8 cellular contexts compared by ENCODE assay signal in the genomic region with DNA sequence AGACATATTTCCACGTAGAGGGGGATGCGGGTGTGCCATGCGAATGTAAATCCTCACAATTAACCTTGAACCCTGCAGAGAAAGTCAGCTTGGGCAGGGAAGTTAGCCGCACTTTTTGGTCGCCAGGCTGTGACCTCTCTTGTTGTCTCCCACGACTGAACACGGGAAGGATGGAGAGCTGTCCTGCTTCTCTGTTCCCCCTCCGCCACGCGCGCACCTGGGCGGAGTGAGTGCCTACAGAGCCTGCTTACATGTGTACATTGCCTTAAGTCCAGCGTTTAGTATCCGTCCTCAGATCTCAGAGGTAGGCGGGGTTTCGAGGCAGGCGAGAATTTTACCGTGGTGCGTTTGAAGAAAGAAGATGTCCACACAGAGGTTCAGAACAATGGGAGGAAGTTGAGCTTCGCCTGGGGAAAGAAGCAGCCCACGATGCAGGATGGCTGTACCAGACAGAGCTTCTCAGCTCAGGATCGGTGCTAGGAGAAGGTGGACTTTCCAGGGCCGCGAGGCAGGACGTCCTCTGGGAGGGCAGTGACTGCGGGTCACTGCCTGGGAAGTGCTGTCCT. TPM values are rescaled to one million over a fixed set of nuclear protein-coding genes. Genes with fewer than 3 reads are reported as not detected.
DNase-seq lines count a peak whose midpoint lies in the region; ATAC-seq, FAIRE-seq and TF ChIP-seq lines count a peak whose summit lies in the region.

No MANE protein-coding gene starts in this region.

- TF ChIP-seq CTCF in bronchial epithelial cell (IDR thresholded peaks at IDR 0.05; ENCODE audit: insufficient read depth, low read length, severe bottlenecking) = no peak

- H3K4me3 ChIP-seq in bronchial epithelial cell (ENCODE audit: low read depth, low read length) (peak overlapping the region; percentile 48), small intestine (ENCODE audit: low read depth in 1 of 2, low read length in 2 of 2) (peak overlapping the region; percentile 26 to 63)

- peaks cover 4 to 5% of the 10 kb centered on the region in 2 donors for H3K4me1 ChIP-seq in small intestine (ENCODE audit: control insufficient read depth in 2 of 2, insufficient read depth in 1 of 2, low read depth in 1 of 2, low read length in 1 of 2)

- DNase-seq in CMK (ENCODE audit: low read depth) (peak; percentile 20), HK-2 (ENCODE audit: unreplicated experiment) (peak; percentile 58), bronchial epithelial cell (ENCODE audit: low read depth) (peak; percentile 72), iris pigment epithelial cell (ENCODE audit: low read depth) (peak; percentile 78), small intestine (peak; percentile 67), GOT3 (lab: John Stamatoyannopoulos, UW) (no peak)

- FAIRE-seq in bronchial epithelial cell (lab: Jason Lieb, UNC) (no peak), small intestine (lab: Jason Lieb, UNC) (no peak)

- H3K36me3 ChIP-seq in bronchial epithelial cell (ENCODE audit: control insufficient read depth, insufficient read depth, low read length) (no peaks in the 10 kb centered on the region), small intestine (ENCODE audit: control insufficient read depth in 2 of 2, insufficient read depth in 2 of 2, low read length in 2 of 2) (no peaks in the 10 kb centered on the region)

- peak overlapping the region; percentile 0 to 82 for H3K27ac ChIP-seq in small intestine (ENCODE audit: low read depth in 1 of 2, low read length in 1 of 2)

- no peaks in the 10 kb centered on the region for H3K9me3 ChIP-seq in small intestine (ENCODE audit: control insufficient read depth, low read depth)

- H3K27me3 ChIP-seq in bronchial epithelial cell (ENCODE audit: control insufficient read depth, insufficient read depth, low read length) (no peaks in the 10 kb centered on the region), small intestine (ENCODE audit: control insufficient read depth in 2 of 2, insufficient read depth in 2 of 2, low read length in 2 of 2) (peaks cover 0 to 3% of the 10 kb centered on the region in 2 donors)

- 0 to 1% (median 1%) methylated on average over 26 of the region's 26 CpGs for WGBS in small intestine, 3 donors

- ATAC-seq in GM19438 (IDR thresholded peaks at IDR 0.05; ENCODE audit: low read depth, unreplicated experiment) (peak; percentile 16), SK-N-SH treated with all-trans-retinoic acid at 6 μM for 48 hours (peak; percentile 58)

TF ChIP-seq in SK-N-SH treated with all-trans-retinoic acid at 6 μM for 48 hours, 23 proteins besides CTCF, POLR2A, EP300 and RAD21:
- no peak for TF ChIP-seq OSR1 (CRISPR knock-in tag; IDR thresholded peaks at IDR 0.05)
- TF ChIP-seq CSDC2 (CRISPR knock-in tag; IDR thresholded peaks at IDR 0.05) = no peak
- TF ChIP-seq ISL1 (CRISPR knock-in tag; IDR thresholded peaks at IDR 0.05) = no peak
- TF ChIP-seq SNAI2 (CRISPR knock-in tag; IDR thresholded peaks at IDR 0.05) = no peak
- no peak for TF ChIP-seq RARB (CRISPR knock-in tag; IDR thresholded peaks at IDR 0.05)
- TF ChIP-seq ZFP3 (CRISPR knock-in tag; IDR thresholded peaks at IDR 0.05) = no peak
- TF ChIP-seq, protein P1, sequence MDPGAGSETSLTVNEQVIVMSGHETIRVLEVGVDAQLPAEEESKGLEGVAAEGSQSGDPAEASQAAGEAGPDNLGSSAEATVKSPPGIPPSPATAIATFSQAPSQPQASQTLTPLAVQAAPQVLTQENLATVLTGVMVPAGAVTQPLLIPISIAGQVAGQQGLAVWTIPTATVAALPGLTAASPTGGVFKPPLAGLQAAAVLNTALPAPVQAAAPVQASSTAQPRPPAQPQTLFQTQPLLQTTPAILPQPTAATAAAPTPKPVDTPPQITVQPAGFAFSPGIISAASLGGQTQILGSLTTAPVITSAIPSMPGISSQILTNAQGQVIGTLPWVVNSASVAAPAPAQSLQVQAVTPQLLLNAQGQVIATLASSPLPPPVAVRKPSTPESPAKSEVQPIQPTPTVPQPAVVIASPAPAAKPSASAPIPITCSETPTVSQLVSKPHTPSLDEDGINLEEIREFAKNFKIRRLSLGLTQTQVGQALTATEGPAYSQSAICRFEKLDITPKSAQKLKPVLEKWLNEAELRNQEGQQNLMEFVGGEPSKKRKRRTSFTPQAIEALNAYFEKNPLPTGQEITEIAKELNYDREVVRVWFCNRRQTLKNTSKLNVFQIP (CRISPR knock-in tag; IDR thresholded peaks at IDR 0.05; ENCODE audit: borderline replicate concordance, low read depth) = no peak
- TF ChIP-seq ZC3H10 (CRISPR knock-in tag; IDR thresholded peaks at IDR 0.05) = no peak
- TF ChIP-seq, protein P2, sequence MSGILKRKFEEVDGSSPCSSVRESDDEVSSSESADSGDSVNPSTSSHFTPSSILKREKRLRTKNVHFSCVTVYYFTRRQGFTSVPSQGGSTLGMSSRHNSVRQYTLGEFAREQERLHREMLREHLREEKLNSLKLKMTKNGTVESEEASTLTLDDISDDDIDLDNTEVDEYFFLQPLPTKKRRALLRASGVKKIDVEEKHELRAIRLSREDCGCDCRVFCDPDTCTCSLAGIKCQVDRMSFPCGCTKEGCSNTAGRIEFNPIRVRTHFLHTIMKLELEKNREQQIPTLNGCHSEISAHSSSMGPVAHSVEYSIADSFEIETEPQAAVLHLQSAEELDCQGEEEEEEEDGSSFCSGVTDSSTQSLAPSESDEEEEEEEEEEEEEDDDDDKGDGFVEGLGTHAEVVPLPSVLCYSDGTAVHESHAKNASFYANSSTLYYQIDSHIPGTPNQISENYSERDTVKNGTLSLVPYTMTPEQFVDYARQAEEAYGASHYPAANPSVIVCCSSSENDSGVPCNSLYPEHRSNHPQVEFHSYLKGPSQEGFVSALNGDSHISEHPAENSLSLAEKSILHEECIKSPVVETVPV (CRISPR knock-in tag; IDR thresholded peaks at IDR 0.05) = no peak
- no peak for TF ChIP-seq PATZ1 (CRISPR knock-in tag; IDR thresholded peaks at IDR 0.05; ENCODE audit: borderline replicate concordance)
- TF ChIP-seq ESRRG (CRISPR knock-in tag; IDR thresholded peaks at IDR 0.05) = no peak
- TF ChIP-seq ZFP30 (CRISPR knock-in tag; IDR thresholded peaks at IDR 0.05) = no peak

RNA-seq across cellular contexts. Expression of gene ERCC6, which starts 0.5 kb away (rescaled TPM):
- total RNA-seq in bronchial epithelial cell = 19.2 and 21.9 TPM in 2 replicates
- 1 to 10 TPM; 3.5 to 5.4 (median 4.7) TPM for polyA plus RNA-seq in small intestine
